Comparison of ENCODE assay signal across 12 cellular contexts in genomic region chr5:23466401-23466886, GRCh38.
A peak's percentile ranks its signal among the peaks of the same experiment; 100 is the strongest.
DNase-seq lines count a peak whose midpoint lies in the region; TF ChIP-seq lines count a peak whose summit lies in the region.
"Had no signal": no experiment of that assay in that cellular context is flagged by ENCODE, and none has a peak within 500 bp of the region (broad histone marks: within the 10 kb centered on the region; RNA-seq: fewer than 3 reads in every experiment).

No MANE protein-coding gene starts in this region.

- TF ChIP-seq CTCF in RWPE1 (conservative IDR thresholded peaks at IDR 0.05; ENCODE audit: low read depth) (no peak), fibroblast of mammary gland (conservative IDR thresholded peaks at IDR 0.05; ENCODE audit: control insufficient read depth, insufficient read depth, low read depth, low read length) (no peak)

- DNase-seq in SIG-M5 treated with dmso at 0.1 percent for 504 hours (lab: John Stamatoyannopoulos, UW; ENCODE audit: unreplicated experiment) (peak; percentile 15), SIG-M5 (lab: John Stamatoyannopoulos, UW) (no peak), RWPE1 (ENCODE audit: low spot score) (peak; percentile 83), fibroblast of mammary gland (ENCODE audit: low read depth) (peak; percentile 70), NCI-H187 treated with DMSO at 0.1 percent for 48 hours (lab: John Stamatoyannopoulos, UW) (no peak), hypothalamus (lab: John Stamatoyannopoulos, UW) (no peak), iPS-NIHi7 (ENCODE audit: extremely low spot score) (no peak), activated gamma-delta T cell (lab: John Stamatoyannopoulos, UW) (no peak)
- DNase-seq: activated CD8-positive, alpha-beta T cell treated with anti-CD3 and anti-CD28 coated beads, Interleukin-2, amount 10 ng/mL, durations not matched to agents 7 days and 5 days; dermis blood vessel endothelial cell; stimulated activated CD4-positive, alpha-beta T cell treated with anti-CD3 and anti-CD28 coated beads, Interleukin-4, amount 100 ng/mL, for 24 hours had no signal

- H3K4me3 ChIP-seq in fibroblast of mammary gland (ENCODE audit: control insufficient read depth, low read depth, low read length): no peak overlapping the region

- no peak overlapping the region for H3K27ac ChIP-seq in RWPE1
- H3K27ac ChIP-seq: parathyroid adenoma had no signal

- POLR2A ChIA-PET in RWPE1 (lab: Yijun Ruan, JAX; ENCODE audit: low non-redundant PET): no interaction called here

- CTCF ChIA-PET in RWPE1 (lab: Yijun Ruan, JAX): no interaction called here

Comparison
In these comparisons a context has a peak if more than half of its experiments do, and no peak if none do; other contexts are left out.
1. DNase-seq: peak in SIG-M5 treated with dmso at 0.1 percent for 504 hours (single experiment), RWPE1 (single experiment) and fibroblast of mammary gland (single experiment); none in SIG-M5 (single experiment), NCI-H187 treated with DMSO at 0.1 percent for 48 hours (single experiment), hypothalamus (0 of 51), iPS-NIHi7 (single experiment) and activated gamma-delta T cell (single experiment).